In genomic region chr22:38286915-38287669, GRCh38 we compare ENCODE assay signal across 33 cellular contexts. TPM values are rescaled to one million over a fixed set of nuclear protein-coding genes. Genes with fewer than 3 reads are reported as not detected.
DNase-seq lines count a peak whose midpoint lies in the region; ATAC-seq and TF ChIP-seq lines count a peak whose summit lies in the region.
"Had no signal": no experiment of that assay in that cellular context is flagged by ENCODE, and none has a peak within 500 bp of the region (broad histone marks: within the 10 kb centered on the region; RNA-seq: fewer than 3 reads in every experiment).

No MANE protein-coding gene starts in this region.

- peaks cover 4% of the 10 kb centered on the region; the same call in 1 of the 2 replicates for H3K36me3 ChIP-seq in GM23338 (ENCODE audit: insufficient read depth)
- H3K36me3 ChIP-seq in ectodermal cell (ENCODE audit: control insufficient read depth, insufficient read depth, low read length) = peaks cover 7% of the 10 kb centered on the region
- peaks cover 40% of the 10 kb centered on the region for H3K36me3 ChIP-seq in mesodermal cell (ENCODE audit: control insufficient read depth, insufficient read depth, low read length)
- H3K36me3 ChIP-seq: breast epithelium had no signal

- no peak for TF ChIP-seq CTCF in GM23338 (conservative IDR thresholded peaks at IDR 0.05; ENCODE audit: low read depth in 2 of 2)
- TF ChIP-seq CTCF in CD14-positive monocyte (IDR thresholded peaks at IDR 0.05) = no peak

- 89 to 90% methylated on average over 11 of the region's 11 CpGs for WGBS in ectodermal cell, 2 experiments
- WGBS in mesodermal cell (ENCODE audit: insufficient coverage in 2 of 2), 2 experiments = 92 to 97% methylated on average over 10 of the region's 11 CpGs

- peak; percentile 7 for ATAC-seq in GM23338
- ATAC-seq: activated T-cell treated with anti-CD3 and anti-CD28 coated beads, Interleukin-2, amount 50 U/mL, for 72 hours; left ventricle myocardium superior; naive thymus-derived CD4-positive, alpha-beta T cell; PC-3; Right ventricle myocardium inferior; stimulated activated effector memory CD8-positive, alpha-beta T cell treated with anti-CD3 and anti-CD28 coated beads, Interleukin-12 subunit alpha, Interleukin-12 subunit beta, amount 100 ng/mL, for 72 hours had no signal

- H3K27ac Mint-ChIP-seq in GM23338 (no peak overlapping the region), CD14-positive monocyte (peak overlapping the region in 1 of 7 donors; percentile 77)
- H3K27ac Mint-ChIP-seq: activated T-cell treated with anti-CD3 and anti-CD28 coated beads, Interleukin-2, amount 50 U/mL, for 72 hours; naive thymus-derived CD4-positive, alpha-beta T cell; stimulated activated effector memory CD8-positive, alpha-beta T cell treated with anti-CD3 and anti-CD28 coated beads, Interleukin-12 subunit alpha, Interleukin-12 subunit beta, amount 100 ng/mL, for 72 hours had no signal

- H3K9me3 Mint-ChIP-seq in GM23338 = no peaks in the 10 kb centered on the region; the same call in 1 of the 3 replicates
- H3K9me3 Mint-ChIP-seq in CD14-positive monocyte = peaks cover 0 to 3% (median 0%) of the 10 kb centered on the region in 7 donors
- H3K9me3 Mint-ChIP-seq: activated T-cell treated with anti-CD3 and anti-CD28 coated beads, Interleukin-2, amount 50 U/mL, for 72 hours; naive thymus-derived CD4-positive, alpha-beta T cell; stimulated activated effector memory CD8-positive, alpha-beta T cell treated with anti-CD3 and anti-CD28 coated beads, Interleukin-12 subunit alpha, Interleukin-12 subunit beta, amount 100 ng/mL, for 72 hours had no signal

- peak overlapping the region; percentile 20; the same call in 1 of the 2 replicates for H3K4me2 ChIP-seq in GM23338
- H3K4me2 ChIP-seq: BLaER1, KMS-11, SK-N-SH had no signal

- no peaks in the 10 kb centered on the region for H3K9me2 ChIP-seq in GM23338 (ENCODE audit: insufficient read depth)
- H3K9me2 ChIP-seq: SK-N-SH had no signal

- peaks cover 43% of the 10 kb centered on the region; the same call in 1 of the 2 replicates for H3F3A ChIP-seq in GM23338 (replicated peaks; ENCODE audit: low read depth)

- H3K4me1 ChIP-seq in GM23338 (ENCODE audit: insufficient read depth) (peaks cover 14% of the 10 kb centered on the region), ectodermal cell (ENCODE audit: control insufficient read depth, insufficient read depth, low read length) (no peaks in the 10 kb centered on the region), mesodermal cell (ENCODE audit: control insufficient read depth, insufficient read depth, low read length, poor library complexity, severe bottlenecking) (peaks cover 17% of the 10 kb centered on the region)
- H3K4me1 ChIP-seq: breast epithelium had no signal

- intact Hi-C loops in CD14-positive monocyte (cut with micrococcal nuclease) = no loop called here

- no peaks in the 10 kb centered on the region for H3K79me2 ChIP-seq in GM23338 (replicated peaks; ENCODE audit: insufficient read depth)

- no peak overlapping the region; the same call in 2 of the 3 replicates for H3K4me3 Mint-ChIP-seq in GM23338
- H3K4me3 Mint-ChIP-seq in CD14-positive monocyte = no peak overlapping the region
- H3K4me3 Mint-ChIP-seq: activated T-cell treated with anti-CD3 and anti-CD28 coated beads, Interleukin-2, amount 50 U/mL, for 72 hours; naive thymus-derived CD4-positive, alpha-beta T cell; stimulated activated effector memory CD8-positive, alpha-beta T cell treated with anti-CD3 and anti-CD28 coated beads, Interleukin-12 subunit alpha, Interleukin-12 subunit beta, amount 100 ng/mL, for 72 hours had no signal

- H3K9me3 ChIP-seq in ectodermal cell (ENCODE audit: control insufficient read depth, low read length) (no peaks in the 10 kb centered on the region), mesodermal cell (ENCODE audit: control insufficient read depth, low read length) (no peaks in the 10 kb centered on the region)
- H3K9me3 ChIP-seq: BLaER1, breast epithelium, Caco-2, MG63, SK-N-SH, tibial nerve had no signal

- H3K27me3 Mint-ChIP-seq in GM23338 (ENCODE audit: insufficient read depth, low read depth, poor library complexity) = peaks cover 23% of the 10 kb centered on the region
- peaks cover 0 to 1% (median 0%) of the 10 kb centered on the region in 3 donors for H3K27me3 Mint-ChIP-seq in CD14-positive monocyte (ENCODE audit: low read depth in 3 of 3)
- H3K27me3 Mint-ChIP-seq: naive thymus-derived CD4-positive, alpha-beta T cell had no signal

- H3K27me3 ChIP-seq in GM23338 (ENCODE audit: insufficient read depth) (no peaks in the 10 kb centered on the region), ectodermal cell (ENCODE audit: control insufficient read depth, insufficient read depth, low read length, poor library complexity, severe bottlenecking) (no peaks in the 10 kb centered on the region)
- H3K27me3 ChIP-seq: BLaER1, breast epithelium, MG63, tibial nerve had no signal

- H4K20me1 ChIP-seq in GM23338 (replicated peaks; ENCODE audit: insufficient read depth) = no peaks in the 10 kb centered on the region; the same call in 1 of the 2 replicates

- H3K36me3 Mint-ChIP-seq in GM23338 (ENCODE audit: low read depth) (peaks cover 30% of the 10 kb centered on the region), CD14-positive monocyte (peaks cover 4 to 8% of the 10 kb centered on the region in 2 donors)
- H3K36me3 Mint-ChIP-seq: naive thymus-derived CD4-positive, alpha-beta T cell had no signal

- DNase-seq in GM23338 (ENCODE audit: low spot score) (peak; percentile 61), NCI-H345 (lab: John Stamatoyannopoulos, UW) (no peak), NCI-H524 (lab: John Stamatoyannopoulos, UW) (no peak), CD14-positive monocyte (ENCODE audit: low spot score) (no peak), middle frontal gyrus (ENCODE audit: extremely low spot score, low spot score) (no peak)
- DNase-seq: activated CD4-positive, alpha-beta T cell treated with anti-CD3 and anti-CD28 coated beads, Interleukin-2, amount 50 U/mL, for 4 hours; activated T-cell treated with anti-CD3 and anti-CD28 coated beads, Interleukin-2, amount 50 U/mL, for 72 hours; amniotic stem cell; Caco-2; DMS79 treated with DMSO at 0.1 percent for 48 hours; effector CD4-positive, alpha-beta T cell; GF-D8; GM23248; left ventricle myocardium superior; MG63; midbrain; naive thymus-derived CD4-positive, alpha-beta T cell; NCI-H1105 treated with DMSO at 0.1 percent for 48 hours; NCI-H1930; NCI-H2171 treated with DMSO at 0.1 percent for 48 hours; NCI-H524 treated with DMSO at 0.1 percent for 48 hours; PC-3; SK-N-SH had no signal

- H3K27ac ChIP-seq in GM23338 (ENCODE audit: low read depth) = no peak overlapping the region; the same call in 1 of the 2 replicates
- peak overlapping the region; percentile 16 for H3K27ac ChIP-seq in ectodermal cell (ENCODE audit: insufficient read depth, low read depth, low read length, poor library complexity, severe bottlenecking)
- peak overlapping the region; percentile 57 for H3K27ac ChIP-seq in mesodermal cell (ENCODE audit: low read depth, low read length, severe bottlenecking)
- H3K27ac ChIP-seq: BLaER1, breast epithelium, epithelial cell of prostate, GM23248, KMS-11 had no signal

- H2AFZ ChIP-seq in GM23338 = no peak overlapping the region
- H2AFZ ChIP-seq: GM23248 had no signal

- H3K4me1 Mint-ChIP-seq in GM23338 = peaks cover 35% of the 10 kb centered on the region
- H3K4me1 Mint-ChIP-seq in CD14-positive monocyte = peaks cover 14% of the 10 kb centered on the region
- H3K4me1 Mint-ChIP-seq: naive thymus-derived CD4-positive, alpha-beta T cell; stimulated activated effector memory CD8-positive, alpha-beta T cell treated with anti-CD3 and anti-CD28 coated beads, Interleukin-12 subunit alpha, Interleukin-12 subunit beta, amount 100 ng/mL, for 72 hours had no signal

- no peak overlapping the region for H3K4me3 ChIP-seq in GM23338
- no peak overlapping the region for H3K4me3 ChIP-seq in ectodermal cell (ENCODE audit: insufficient read depth, low read depth, low read length)
- no peak overlapping the region for H3K4me3 ChIP-seq in mesodermal cell (ENCODE audit: extremely low read depth, insufficient read depth, low read length, poor library complexity, severe bottlenecking)
- H3K4me3 ChIP-seq: BLaER1, breast epithelium, GM23248, MG63, tibial nerve had no signal

TF ChIP-seq in GM23338, 12 proteins besides CTCF, POLR2A, EP300 and RAD21 (continues in another document):
- TF ChIP-seq NANOG (IDR thresholded peaks at IDR 0.05; ENCODE audit: borderline replicate concordance) (no peak), ZNF114 (CRISPR knock-in tag; IDR thresholded peaks at IDR 0.05) (no peak), EZH2phosphoT487 (IDR thresholded peaks at IDR 0.05; ENCODE audit: unreplicated experiment) (no peak), CREB1 (CRISPR knock-in tag; IDR thresholded peaks at IDR 0.05; ENCODE audit: low read depth) (no peak)

RNA-seq across cellular contexts. Expression of gene TMEM184B, which starts 14.3 kb away (rescaled TPM):
- total RNA-seq in GM23338 (2014; rRNA removed; shearing (Covaris generic)) = 76.5 and 95.1 TPM in 2 replicates
- 40.7 and 42.2 TPM in 2 replicates for polyA plus RNA-seq in GM23338 (2016; fragmentation: Nextera tagmentation; extraction: Ambion mirVana)
- polyA plus RNA-seq in PFSK-1 (2012; ENCODE audit: insufficient read length, low read depth) = 70.6 TPM
- 56.9 TPM for polyA plus RNA-seq in ectodermal cell (2013, experiment 1 of 4)
- polyA plus RNA-seq in ectodermal cell (2013, experiment 2 of 4) = 57.9 TPM
- polyA plus RNA-seq in ectodermal cell (2013, experiment 3 of 4) = 47.7 TPM
- polyA plus RNA-seq in ectodermal cell (2013, experiment 4 of 4) = 51.7 TPM
- 68.7 TPM for polyA plus RNA-seq in mesodermal cell (2013, experiment 1 of 2)
- 53.5 TPM for polyA plus RNA-seq in mesodermal cell (2013, experiment 2 of 2)
- 10 to 100 TPM in 1 of 2 donors, 1 to 10 TPM in 1; 7.4 to 10.6 TPM for polyA plus RNA-seq in CD14-positive monocyte

RNA-seq across cellular contexts. Expression of gene CSNK1E, which starts 30.1 kb away (rescaled TPM):
- total RNA-seq in GM23338 (2014; rRNA removed; shearing (Covaris generic)) = 233 and 259 TPM in 2 replicates
- polyA plus RNA-seq in GM23338 (2016; fragmentation: Nextera tagmentation; extraction: Ambion mirVana) (180 and 189 TPM in 2 replicates), CD14-positive monocyte (1 to 10 TPM; 1.9 to 3.1 TPM)
- 238 TPM for polyA plus RNA-seq in PFSK-1 (2012; ENCODE audit: insufficient read length, low read depth)
- 175 TPM for polyA plus RNA-seq in ectodermal cell (2013, experiment 1 of 4)
- polyA plus RNA-seq in ectodermal cell (2013, experiment 2 of 4) = 173 TPM
- polyA plus RNA-seq in ectodermal cell (2013, experiment 3 of 4) = 122 TPM
- polyA plus RNA-seq in ectodermal cell (2013, experiment 4 of 4) = 140 TPM
- polyA plus RNA-seq in mesodermal cell (2013, experiment 1 of 2) = 129 TPM
- polyA plus RNA-seq in mesodermal cell (2013, experiment 2 of 2) = 114 TPM

Comparison
In these comparisons a context has a peak if more than half of its experiments do, and no peak if none do; other contexts are left out.
1. RNA of gene CSNK1E, which starts 30.1 kb away (polyA plus RNA-seq): 180 to 189 TPM in GM23338; 1.9 to 3.1 TPM in CD14-positive monocyte; every median in the first group is over 10 times any median in the second.